ENCODE assay signal across 21 cellular contexts in the genomic region with DNA sequence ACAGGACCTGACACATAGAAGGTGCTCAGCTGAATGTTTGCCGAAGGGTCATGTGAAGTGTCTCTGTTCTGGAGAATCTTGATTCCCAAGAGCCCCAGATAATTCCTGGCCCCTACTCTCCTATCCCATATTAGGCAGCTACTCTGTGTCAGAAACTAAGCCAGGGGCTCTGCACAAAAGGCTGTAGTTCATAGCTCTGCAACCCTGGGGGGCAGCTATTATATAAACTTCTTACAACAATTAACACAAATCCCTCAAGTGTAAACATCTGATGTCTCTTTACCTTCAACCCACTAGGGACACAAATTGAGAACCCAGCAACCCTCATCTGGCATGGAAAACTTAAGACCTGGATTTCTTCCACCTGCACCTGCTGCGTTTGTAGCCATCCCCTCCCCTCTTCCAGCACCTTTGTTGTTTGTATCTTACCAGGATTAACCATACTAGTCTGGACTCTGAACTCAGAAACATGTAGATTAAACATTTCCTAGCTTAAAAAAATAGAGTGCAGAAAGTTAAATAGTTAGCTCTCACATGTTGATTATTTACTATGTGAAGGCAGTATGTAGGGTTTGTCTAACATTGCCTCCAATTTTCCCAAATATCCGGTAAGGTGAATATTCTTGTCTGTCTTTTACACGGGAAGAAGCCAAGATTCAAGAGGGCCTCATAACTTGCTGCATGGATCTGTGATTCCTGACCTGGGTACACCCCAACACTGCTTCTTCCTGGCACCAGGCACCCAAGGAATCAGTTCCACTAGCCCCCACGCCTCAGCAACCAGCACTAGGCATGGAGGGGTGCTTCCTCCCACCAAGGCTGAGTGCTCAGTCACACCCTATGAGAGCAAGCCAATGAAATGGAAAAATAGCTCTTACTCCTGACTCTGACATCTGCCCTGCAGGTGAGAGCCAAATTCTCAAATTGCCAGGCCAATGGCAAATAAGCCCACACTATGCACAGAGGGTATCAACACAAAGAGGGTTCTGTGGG.
DNase-seq lines count a peak whose midpoint lies in the region; ATAC-seq, FAIRE-seq and TF ChIP-seq lines count a peak whose summit lies in the region.
"Had no signal": no experiment of that assay in that cellular context is flagged by ENCODE, and none has a peak within 500 bp of the region (broad histone marks: within the 10 kb centered on the region; RNA-seq: fewer than 3 reads in every experiment).

No MANE protein-coding gene starts in this region.

- no peak overlapping the region for H3K56ac ChIP-seq in H1 (replicated peaks; ENCODE audit: insufficient read length, low read depth, low read length)

- H4K91ac ChIP-seq in H1 (replicated peaks; ENCODE audit: insufficient read length, low read length), result no peak overlapping the region

- no peak for TF ChIP-seq POLR2A in H1 (IDR thresholded peaks at IDR 0.05; ENCODE audit: control extremely low read depth in 1 of 2, low read depth in 2 of 2, low read length in 2 of 2)

- no peak overlapping the region for H3K14ac ChIP-seq in H1 (ENCODE audit: insufficient read length)

- TF ChIP-seq CTCF in KMS-11 (conservative IDR thresholded peaks at IDR 0.05; ENCODE audit: low read depth, low read length) (no peak), H1 (IDR thresholded peaks at IDR 0.05; ENCODE audit: control extremely low read depth in 1 of 3, insufficient read depth in 1 of 3, low read depth in 1 of 3, low read length in 3 of 3) (no peak), right atrium auricular region (IDR thresholded peaks at IDR 0.05) (no peak)
- no peak for TF ChIP-seq CTCF in activated CD8-positive, alpha-beta T cell treated with anti-CD3 and anti-CD28 coated beads for 36 hours (IDR thresholded peaks at IDR 0.05)

- H2BK120ac ChIP-seq in H1 (replicated peaks; ENCODE audit: low read depth, low read length), result no peak overlapping the region

- H3K27me3 Mint-ChIP-seq in activated CD8-positive, alpha-beta T cell treated with anti-CD3 and anti-CD28 coated beads for 36 hours, result no peaks in the 10 kb centered on the region
- H3K27me3 Mint-ChIP-seq: central memory CD8-positive, alpha-beta T cell had no signal

- no peak overlapping the region for H2BK15ac ChIP-seq in H1 (ENCODE audit: low read length)

- H3K79me2 ChIP-seq in KMS-11 (ENCODE audit: insufficient read depth, low read depth), result no peaks in the 10 kb centered on the region
- no peaks in the 10 kb centered on the region for H3K79me2 ChIP-seq in H1 (ENCODE audit: control insufficient read depth in 1 of 2, insufficient read depth in 2 of 2, low read length in 2 of 2)

- H3K27ac Mint-ChIP-seq in stimulated activated effector memory CD8-positive, alpha-beta T cell treated with anti-CD3 and anti-CD28 coated beads, Interleukin-12 subunit alpha, Interleukin-12 subunit beta, amount 100 ng/mL, for 72 hours, result peak overlapping the region; percentile 41
- no peak overlapping the region for H3K27ac Mint-ChIP-seq in activated CD8-positive, alpha-beta T cell treated with anti-CD3 and anti-CD28 coated beads for 36 hours
- H3K27ac Mint-ChIP-seq: activated T-helper 2 cell treated with anti-CD3 and anti-CD28 coated beads, Interferon-gamma antibody, Interleukin-2, Interleukin-4, amounts not matched to agents 10 μg/mL and 5 μg/mL and 100 μg/mL, durations not matched to agents 14 hours and 24 hours and 36 hours; endodermal cell; WTC11 had no signal

- 0 out of 2 replicates have a peak overlapping the region, but pooled peaks have one; percentile 5 for H2BK12ac ChIP-seq in H1 (ENCODE audit: low read depth, low read length)

- H3K27me3 ChIP-seq in KMS-11 (ENCODE audit: insufficient read depth, low read depth) (no peaks in the 10 kb centered on the region), H1 (replicated peaks in 1 of 4; ENCODE audit: control insufficient read depth in 3 of 4, extremely low read depth in 1 of 4, insufficient read depth in 3 of 4, low read length in 3 of 4) (no peaks in the 10 kb centered on the region), right atrium auricular region (no peaks in the 10 kb centered on the region)
- H3K27me3 ChIP-seq: BLaER1 treated with 17β-estradiol and CSF1 and Interleukin-3, amounts not matched to agents 10 nM and 100 nM had no signal

- H3K9me3 Mint-ChIP-seq in stimulated activated effector memory CD8-positive, alpha-beta T cell treated with anti-CD3 and anti-CD28 coated beads, Interleukin-12 subunit alpha, Interleukin-12 subunit beta, amount 100 ng/mL, for 72 hours, result no peaks in the 10 kb centered on the region
- H3K9me3 Mint-ChIP-seq in activated CD8-positive, alpha-beta T cell treated with anti-CD3 and anti-CD28 coated beads for 36 hours, result peaks cover 5% of the 10 kb centered on the region
- H3K9me3 Mint-ChIP-seq: central memory CD8-positive, alpha-beta T cell had no signal

- no peak for FAIRE-seq in H1 (lab: Jason Lieb, UNC)

- H4K20me1 ChIP-seq in KMS-11 (ENCODE audit: insufficient read depth) (no peaks in the 10 kb centered on the region), H1 (replicated peaks in 1 of 2; ENCODE audit: control insufficient read depth in 1 of 2, insufficient read depth in 2 of 2, low read length in 2 of 2) (no peaks in the 10 kb centered on the region)
- H4K20me1 ChIP-seq: BLaER1 treated with 17β-estradiol and CSF1 and Interleukin-3, amounts not matched to agents 10 nM and 100 nM had no signal

- H3K23ac ChIP-seq in H1 (ENCODE audit: insufficient read length), result no peak overlapping the region

- H3K36me3 Mint-ChIP-seq in stimulated activated effector memory CD8-positive, alpha-beta T cell treated with anti-CD3 and anti-CD28 coated beads, Interleukin-12 subunit alpha, Interleukin-12 subunit beta, amount 100 ng/mL, for 72 hours, result no peaks in the 10 kb centered on the region
- no peaks in the 10 kb centered on the region for H3K36me3 Mint-ChIP-seq in activated CD8-positive, alpha-beta T cell treated with anti-CD3 and anti-CD28 coated beads for 36 hours (ENCODE audit: low read depth)
- H3K36me3 Mint-ChIP-seq: WTC11 had no signal

- no peaks in the 10 kb centered on the region for H3K4me1 Mint-ChIP-seq in stimulated activated effector memory CD8-positive, alpha-beta T cell treated with anti-CD3 and anti-CD28 coated beads, Interleukin-12 subunit alpha, Interleukin-12 subunit beta, amount 100 ng/mL, for 72 hours
- H3K4me1 Mint-ChIP-seq in activated CD8-positive, alpha-beta T cell treated with anti-CD3 and anti-CD28 coated beads for 36 hours (ENCODE audit: low read depth), result no peaks in the 10 kb centered on the region
- H3K4me1 Mint-ChIP-seq: central memory CD8-positive, alpha-beta T cell had no signal

- TF ChIP-seq RAD21 in H1 (IDR thresholded peaks at IDR 0.05 in 1 of 2, conservative IDR thresholded peaks at IDR 0.05 in 1 of 2; ENCODE audit: low read depth in 2 of 2, low read length in 2 of 2), result no peak

- H3K4me2 ChIP-seq in KMS-11, result peak overlapping the region; percentile 53
- no peak overlapping the region for H3K4me2 ChIP-seq in H1 (ENCODE audit: insufficient read depth in 1 of 2, low read depth in 2 of 2, low read length in 2 of 2)

- H3K9me3 ChIP-seq in H1 (ENCODE audit: insufficient read depth in 2 of 2, low read depth in 1 of 2, low read length in 1 of 2) (no peaks in the 10 kb centered on the region), right atrium auricular region (no peaks in the 10 kb centered on the region)
- H3K9me3 ChIP-seq: BLaER1 treated with 17β-estradiol and CSF1 and Interleukin-3, amounts not matched to agents 10 nM and 100 nM; thoracic aorta had no signal

- no peaks in the 10 kb centered on the region for H3K23me2 ChIP-seq in H1 (ENCODE audit: low read depth, low read length)

- H4K5ac ChIP-seq in H1 (ENCODE audit: insufficient read length, low read depth, low read length), result no peak overlapping the region

- H3K36me3 ChIP-seq in KMS-11 (ENCODE audit: insufficient read depth), result no peaks in the 10 kb centered on the region
- H3K36me3 ChIP-seq in H1 (ENCODE audit: control insufficient read depth in 2 of 4, insufficient read depth in 4 of 4, low read length in 3 of 4), result no peaks in the 10 kb centered on the region
- no peaks in the 10 kb centered on the region for H3K36me3 ChIP-seq in right atrium auricular region
- H3K36me3 ChIP-seq: BLaER1 treated with 17β-estradiol and CSF1 and Interleukin-3, amounts not matched to agents 10 nM and 100 nM; thoracic aorta had no signal

- H2BK5ac ChIP-seq in H1 (ENCODE audit: low read depth, low read length), result no peak overlapping the region

- CTCF ChIA-PET in H1 (lab: Charles Lee; ENCODE audit: partially characterized antibody), result interaction anchor here (0.9 to 1.3 kb wide), 3 partner anchors 12 to 16 kb away, joined by 3 read pairs; no protein-coding TSS in a partner anchor
- CTCF ChIA-PET in activated CD8-positive, alpha-beta T cell treated with anti-CD3 and anti-CD28 coated beads for 36 hours (lab: Charles Lee), result no interaction called here

- WGBS in H1 (ENCODE audit: extremely low coverage in 1 of 2, insufficient coverage in 1 of 2, insufficient read length in 1 of 2, insufficient replicate concordance in 2 of 2, low coverage in 1 of 2, low lambda C conversion rate in 2 of 2, missing lambda C conversion rate in 1 of 2), 2 experiments, result 88% methylated on average over 5 of the region's 5 CpGs; no CpG with 5 or more reads in 1 of the 2 experiments

- H3K18ac ChIP-seq in H1 (ENCODE audit: extremely low read depth, low read length), result no peak overlapping the region

- H3K27ac ChIP-seq in KMS-11 (peak overlapping the region; percentile 30; the same call in 1 of the 2 replicates), H1 (ENCODE audit: low read depth, low read length) (no peak overlapping the region), right atrium auricular region (no peak overlapping the region)
- H3K27ac ChIP-seq: BLaER1 treated with 17β-estradiol and CSF1 and Interleukin-3, amounts not matched to agents 10 nM and 100 nM; HL-60; thoracic aorta had no signal

- H2BK20ac ChIP-seq in H1 (ENCODE audit: low read length), result no peak overlapping the region

- H3K79me1 ChIP-seq in H1 (ENCODE audit: low read depth, low read length), result no peaks in the 10 kb centered on the region

- POLR2A ChIA-PET in H1 (lab: Charles Lee; ENCODE audit: partially characterized antibody), result no interaction called here
- POLR2A ChIA-PET in activated CD8-positive, alpha-beta T cell treated with anti-CD3 and anti-CD28 coated beads for 36 hours (lab: Charles Lee), result no interaction called here

- no peak overlapping the region for H3K4ac ChIP-seq in H1 (replicated peaks; ENCODE audit: insufficient read length, low read depth, low read length)

- DNase-seq in H1 (ENCODE audit: low read depth in 1 of 2, low spot score in 2 of 2) (no peak), mucosa of gallbladder (ENCODE audit: low spot score) (peak; percentile 25), right atrium auricular region (ENCODE audit: low spot score) (no peak), posterior vena cava (ENCODE audit: low spot score) (no peak)
- DNase-seq in stimulated activated effector memory CD8-positive, alpha-beta T cell treated with anti-CD3 and anti-CD28 coated beads, Interleukin-12 subunit alpha, Interleukin-12 subunit beta, amount 100 ng/mL, for 72 hours (ENCODE audit: low spot score in 2 of 2), result no peak
- DNase-seq in activated CD8-positive, alpha-beta T cell treated with anti-CD3 and anti-CD28 coated beads for 36 hours, result no peak
- DNase-seq: activated CD8-positive, alpha-beta memory T cell treated with anti-CD3 and anti-CD28 coated beads for 24 hours; DMS79 treated with DMSO at 0.1 percent for 48 hours; endodermal cell; KG1; NCI-H1092 treated with DMSO at 0.1 percent for 48 hours; SHP77; stimulated activated CD4-positive, alpha-beta T cell treated with anti-CD3 and anti-CD28 coated beads, Interleukin-4, amount 100 ng/mL, for 24 hours; stimulated activated CD8-positive, alpha-beta memory T cell treated with anti-CD3 and anti-CD28 coated beads, Interleukin-4, amount 100 ng/mL, for 48 hours had no signal

- H3K9ac ChIP-seq in KMS-11 (no peak overlapping the region), H1 (replicated peaks in 1 of 4; ENCODE audit: extremely low read depth in 1 of 4, low read depth in 3 of 4, low read length in 3 of 4) (no peak overlapping the region; a peak in 2 of 7 replicates)
- H3K9ac ChIP-seq: BLaER1 treated with 17β-estradiol and CSF1 and Interleukin-3, amounts not matched to agents 10 nM and 100 nM had no signal

- H3K4me3 ChIP-seq in KMS-11 (IDR thresholded peaks at IDR 0.05; ENCODE audit: insufficient read depth, low read depth, low read length) (no peak overlapping the region), H1 (ENCODE audit: extremely low read depth in 1 of 4, insufficient read depth in 2 of 4, low read depth in 3 of 4, low read length in 4 of 4) (no peak overlapping the region), right atrium auricular region (no peak overlapping the region)
- H3K4me3 ChIP-seq: BLaER1 treated with 17β-estradiol and CSF1 and Interleukin-3, amounts not matched to agents 10 nM and 100 nM; thoracic aorta had no signal

- no peak for TF ChIP-seq EP300 in H1 (IDR thresholded peaks at IDR 0.05; ENCODE audit: borderline replicate concordance in 1 of 2, low read depth in 2 of 2, low read length in 2 of 2)

- no peak for ATAC-seq in stimulated activated effector memory CD8-positive, alpha-beta T cell treated with anti-CD3 and anti-CD28 coated beads, Interleukin-12 subunit alpha, Interleukin-12 subunit beta, amount 100 ng/mL, for 72 hours
- no peak for ATAC-seq in activated CD8-positive, alpha-beta T cell treated with anti-CD3 and anti-CD28 coated beads for 36 hours
- ATAC-seq: WTC11 had no signal

- peaks cover 44% of the 10 kb centered on the region for H3K4me1 ChIP-seq in KMS-11 (ENCODE audit: low read depth, poor library complexity, severe bottlenecking)
- H3K4me1 ChIP-seq in H1 (replicated peaks in 1 of 4; ENCODE audit: control insufficient read depth in 3 of 4, insufficient read depth in 4 of 4, low read length in 3 of 4), result no peaks in the 10 kb centered on the region
- H3K4me1 ChIP-seq in right atrium auricular region, result no peaks in the 10 kb centered on the region

- intact Hi-C loops in posterior vena cava (cut with DNase I), result no loop called here
- intact Hi-C loops in activated CD8-positive, alpha-beta T cell treated with anti-CD3 and anti-CD28 coated beads for 36 hours (cut with micrococcal nuclease), result no loop called here

- H2AK5ac ChIP-seq in H1 (ENCODE audit: low read depth, low read length), result no peak overlapping the region

- H2AFZ ChIP-seq in KMS-11 (ENCODE audit: low read depth), result 0 out of 2 replicates have a peak overlapping the region, but pooled peaks have one; percentile 5
- H2AFZ ChIP-seq in H1 (ENCODE audit: low read length), result no peak overlapping the region

- H3K4me3 Mint-ChIP-seq in stimulated activated effector memory CD8-positive, alpha-beta T cell treated with anti-CD3 and anti-CD28 coated beads, Interleukin-12 subunit alpha, Interleukin-12 subunit beta, amount 100 ng/mL, for 72 hours, result no peak overlapping the region
- no peak overlapping the region for H3K4me3 Mint-ChIP-seq in activated CD8-positive, alpha-beta T cell treated with anti-CD3 and anti-CD28 coated beads for 36 hours
- H3K4me3 Mint-ChIP-seq: central memory CD8-positive, alpha-beta T cell; endodermal cell; WTC11 had no signal

- H4K8ac ChIP-seq in H1 (ENCODE audit: extremely low read depth, insufficient read depth, low read length), result no peak overlapping the region
